ENCODE assay signal across 12 cellular contexts in the genomic region with DNA sequence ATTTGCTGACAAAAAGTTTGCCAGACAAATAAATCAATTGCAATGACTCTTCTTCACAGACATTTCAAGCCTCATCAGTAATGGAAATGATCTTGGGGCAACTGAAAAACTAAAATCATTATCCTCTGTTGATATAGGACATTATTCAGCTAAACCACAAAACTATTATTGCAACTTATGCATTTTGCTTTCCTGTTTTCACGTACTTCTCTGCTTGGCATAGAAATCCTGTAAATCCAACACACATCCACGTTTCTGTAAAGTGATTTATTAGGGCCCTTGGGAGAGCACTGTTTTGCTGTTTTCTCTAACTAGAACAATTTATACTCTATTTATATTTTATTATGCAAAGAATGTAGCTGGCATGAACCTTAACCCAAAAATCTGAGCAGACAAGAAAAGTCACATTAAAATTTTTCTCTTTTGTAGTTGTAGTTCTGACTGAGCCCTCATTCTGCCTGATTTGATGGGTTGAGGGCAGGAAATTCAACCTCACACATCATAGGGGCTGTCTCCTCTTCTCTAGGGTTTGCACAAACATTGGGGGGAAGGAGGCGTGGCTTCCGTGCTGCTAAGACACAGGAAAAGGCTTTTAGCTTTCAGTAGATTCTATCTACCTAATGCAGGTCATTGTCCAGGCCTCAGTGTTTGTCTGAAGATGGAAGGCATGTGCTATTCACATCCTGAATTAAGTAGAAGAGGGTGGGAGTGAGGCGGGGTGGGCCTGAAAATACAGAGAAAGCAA. TPM values are rescaled to one million over a fixed set of nuclear protein-coding genes. Genes with fewer than 3 reads are reported as not detected.
DNase-seq lines count a peak whose midpoint lies in the region; ATAC-seq and FAIRE-seq lines count a peak whose summit lies in the region.
"Had no signal": no experiment of that assay in that cellular context is flagged by ENCODE, and none has a peak within 500 bp of the region (broad histone marks: within the 10 kb centered on the region; RNA-seq: fewer than 3 reads in every experiment).

No MANE protein-coding gene starts in this region.

- H3K4me1 ChIP-seq in small intestine (ENCODE audit: control insufficient read depth in 2 of 2, insufficient read depth in 1 of 2, low read depth in 1 of 2, low read length in 1 of 2) = no peaks in the 10 kb centered on the region

- WGBS in small intestine, 3 donors = 36 to 58% (median 53%) methylated on average over 5 of the region's 5 CpGs

- H3K4me3 ChIP-seq in small intestine (ENCODE audit: low read depth in 1 of 2, low read length in 2 of 2) = no peak overlapping the region
- H3K4me3 ChIP-seq: lung had no signal

- no peaks in the 10 kb centered on the region for H3K9me3 ChIP-seq in small intestine (ENCODE audit: control insufficient read depth, low read depth)

- ATAC-seq in HG03354 (IDR thresholded peaks at IDR 0.05; ENCODE audit: poor library complexity, severe bottlenecking, unreplicated experiment) = no peak
- ATAC-seq in HG02798 (IDR thresholded peaks at IDR 0.05; ENCODE audit: poor library complexity, unreplicated experiment) = no peak

- H3K4me3 Mint-ChIP-seq in activated naive CD4-positive, alpha-beta T cell treated with anti-CD3 and anti-CD28 coated beads, Interleukin-2, amount 50 U/mL, for 24 hours = peak overlapping the region; percentile 68

- no peaks in the 10 kb centered on the region for H3K9me3 Mint-ChIP-seq in activated naive CD4-positive, alpha-beta T cell treated with anti-CD3 and anti-CD28 coated beads, Interleukin-2, amount 50 U/mL, for 24 hours

- H3K36me3 Mint-ChIP-seq in activated naive CD4-positive, alpha-beta T cell treated with anti-CD3 and anti-CD28 coated beads, Interleukin-2, amount 50 U/mL, for 24 hours = no peaks in the 10 kb centered on the region

- H3K27ac Mint-ChIP-seq in activated naive CD4-positive, alpha-beta T cell treated with anti-CD3 and anti-CD28 coated beads, Interleukin-2, amount 50 U/mL, for 24 hours = peak overlapping the region; percentile 68

- peak overlapping the region in 1 of 2 donors; percentile 68 for H3K27ac ChIP-seq in small intestine (ENCODE audit: low read depth in 1 of 2, low read length in 1 of 2)
- H3K27ac ChIP-seq: C4-2B had no signal

- H3K27me3 ChIP-seq in small intestine (ENCODE audit: control insufficient read depth in 2 of 2, insufficient read depth in 2 of 2, low read length in 2 of 2) = no peaks in the 10 kb centered on the region

- no peak for FAIRE-seq in small intestine (lab: Jason Lieb, UNC)

- peaks cover 59% of the 10 kb centered on the region for H3K4me1 Mint-ChIP-seq in activated naive CD4-positive, alpha-beta T cell treated with anti-CD3 and anti-CD28 coated beads, Interleukin-2, amount 50 U/mL, for 24 hours

- no peaks in the 10 kb centered on the region for H3K27me3 Mint-ChIP-seq in activated naive CD4-positive, alpha-beta T cell treated with anti-CD3 and anti-CD28 coated beads, Interleukin-2, amount 50 U/mL, for 24 hours

- DNase-seq in CD1c-positive myeloid dendritic cell (ENCODE audit: extremely low spot score) (peak; percentile 24), T-helper 2 cell (peak in 3 of 5 experiments; percentile 50 to 93 (median 59)), small intestine (peak; percentile 75), NCI-H2171 (lab: John Stamatoyannopoulos, UW) (no peak), NCI-H2029 (lab: John Stamatoyannopoulos, UW) (no peak)
- DNase-seq: H7, NCI-H774 had no signal

- H3K36me3 ChIP-seq in small intestine (ENCODE audit: control insufficient read depth in 2 of 2, insufficient read depth in 2 of 2, low read length in 2 of 2) = no peaks in the 10 kb centered on the region

RNA-seq across cellular contexts. Expression of a gene that starts 11.5 kb away (rescaled TPM):
- 10 to 100 TPM in 1 of 3 donors, 1 to 10 TPM in 2; 5.1 to 19.0 (median 7.0) TPM for polyA plus RNA-seq in small intestine

Comparison
In these comparisons a context has a peak if more than half of its experiments do, and no peak if none do; other contexts are left out.
1. DNase-seq: peak in CD1c-positive myeloid dendritic cell (single experiment), T-helper 2 cell (3 of 5) and small intestine (single experiment); none in NCI-H2171 (single experiment) and NCI-H2029 (single experiment).